ENCODE assay signal across 1 cellular context in the genomic region with DNA sequence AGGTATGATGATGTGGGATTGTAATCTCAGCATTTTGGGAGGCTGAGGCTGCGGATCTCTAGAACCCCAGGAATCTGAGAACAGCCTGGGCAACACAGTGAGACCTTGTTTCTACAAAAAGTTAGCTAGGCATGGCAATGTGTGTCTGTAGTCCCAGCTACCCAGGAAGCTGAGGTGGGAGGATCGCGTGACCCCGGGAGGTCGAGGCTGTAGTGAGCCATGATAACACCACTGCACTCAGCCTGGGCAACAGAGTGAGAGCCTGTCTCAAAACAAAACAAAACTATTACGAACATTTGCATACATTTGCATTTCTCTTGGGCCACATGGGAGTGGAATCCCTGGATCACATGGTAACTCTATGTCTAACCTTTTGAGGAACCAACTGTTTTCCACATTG.
TF ChIP-seq lines count a peak whose summit lies in the region.

No MANE protein-coding gene starts in this region.

TF ChIP-seq in HepG2, 621 proteins besides CTCF, POLR2A, EP300 and RAD21:
- TF ChIP-seq NR2F6 (IDR thresholded peaks at IDR 0.05): no peak
- 0 out of 2 replicates have a peak, but pooled peaks have one; percentile 19 for TF ChIP-seq NR2F6 (CRISPR knock-in tag; IDR thresholded peaks at IDR 0.05)
- no peak for TF ChIP-seq SNRNP70 (IDR thresholded peaks at IDR 0.05; ENCODE audit: low read depth, low read length)
- TF ChIP-seq ZNF121 (CRISPR knock-in tag; IDR thresholded peaks at IDR 0.05): 0 out of 2 replicates have a peak, but pooled peaks have one; percentile 26
